ENCODE assay signal across 9 cellular contexts in the genomic region with DNA sequence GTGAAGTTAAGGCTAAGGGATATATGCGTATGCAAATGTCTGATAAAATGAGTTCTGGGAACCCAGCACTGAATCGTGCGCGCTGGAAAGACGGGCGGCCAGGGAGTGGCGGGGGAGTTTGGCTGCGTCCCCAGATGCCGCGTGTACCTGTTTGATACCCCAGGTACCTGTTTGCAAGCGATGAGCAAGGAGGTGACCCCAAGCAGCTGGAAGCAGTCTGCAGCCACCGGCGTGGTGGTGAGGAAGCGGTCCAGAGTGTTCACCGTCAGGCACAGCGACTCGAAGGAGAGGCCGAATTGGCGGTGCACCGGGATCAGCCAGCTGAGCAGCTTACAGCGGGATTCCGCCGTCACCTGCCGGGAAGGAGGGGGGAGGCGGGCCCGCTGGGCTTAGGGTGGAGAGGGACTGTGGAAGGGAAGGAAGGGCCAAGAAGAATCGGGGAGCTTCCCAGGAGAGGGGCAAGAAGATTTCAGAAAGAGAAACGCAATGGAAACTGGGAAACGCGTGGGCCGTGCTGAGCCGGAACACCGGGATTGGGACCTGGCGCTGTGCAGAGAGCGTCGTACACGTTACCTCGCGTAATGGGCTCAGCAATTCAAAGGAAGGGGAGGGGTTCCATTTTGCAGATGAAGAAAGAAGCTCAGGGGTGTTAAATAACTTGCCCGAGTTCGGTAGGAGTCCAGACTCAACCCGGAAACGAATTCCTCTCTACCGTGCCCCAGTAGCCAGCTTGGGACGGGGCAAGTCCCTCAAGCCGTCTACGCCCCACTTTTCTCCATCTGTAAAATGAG. TPM values are rescaled to one million over a fixed set of nuclear protein-coding genes. Genes with fewer than 3 reads are reported as not detected.
DNase-seq lines count a peak whose midpoint lies in the region; ATAC-seq, FAIRE-seq and TF ChIP-seq lines count a peak whose summit lies in the region.
"Had no signal": no experiment of that assay in that cellular context is flagged by ENCODE, and none has a peak within 500 bp of the region (broad histone marks: within the 10 kb centered on the region; RNA-seq: fewer than 3 reads in every experiment).

No MANE protein-coding gene starts in this region.

- TF ChIP-seq CTCF in Panc1 (IDR thresholded peaks at IDR 0.05): no peak
- TF ChIP-seq CTCF in dorsolateral prefrontal cortex (IDR thresholded peaks at IDR 0.05 in 54 of 56, conservative IDR thresholded peaks at IDR 0.05 in 2 of 56; ENCODE audit: low read depth in 1 of 56, partially characterized antibody in 56 of 56): no peak
- no peak for TF ChIP-seq CTCF in mesothelial cell of epicardium (IDR thresholded peaks at IDR 0.05; ENCODE audit: unreplicated experiment)

- no peaks in the 10 kb centered on the region for H3K9me3 ChIP-seq in Panc1 (ENCODE audit: control insufficient read depth, insufficient read depth, low read depth, low read length)

- FAIRE-seq in H54 (lab: Jason Lieb, UNC) (no peak), urothelium cell line (lab: Jason Lieb, UNC) (peak; percentile 42)

- H3K9me3 Mint-ChIP-seq in mesothelial cell of epicardium: no peaks in the 10 kb centered on the region

- in situ Hi-C loops in Panc1 (cut with HindIII; ENCODE audit: low pct_unique_long_range_greater_than_20kb, low sequenced_read_pairs): no loop called here

- TF ChIP-seq POLR2A in H54 (IDR thresholded peaks at IDR 0.05; ENCODE audit: low read depth, low read length): no peak

- peak; percentile 40 for DNase-seq in COR-L47 (lab: John Stamatoyannopoulos, UW)
- peak; percentile 49 for DNase-seq in H54 (ENCODE audit: insufficient read length, low spot score)
- no peak for DNase-seq in Panc1 (ENCODE audit: low read depth, low spot score)
- DNase-seq in dorsolateral prefrontal cortex: peak in 3 of 10 donors; percentile 33 to 63 (median 51)
- DNase-seq in mesothelial cell of epicardium (ENCODE audit: low spot score in 2 of 2, unreplicated experiment in 2 of 2): no peak
- DNase-seq in urothelium cell line (ENCODE audit: low spot score): peak; percentile 51
- no peak for DNase-seq in HuH-7.5 (ENCODE audit: low spot score)

- peaks cover 89% of the 10 kb centered on the region for H3K27me3 Mint-ChIP-seq in mesothelial cell of epicardium (ENCODE audit: low read depth)

- POLR2A ChIA-PET in Panc1 (lab: Charles Lee): interaction anchor here (0.6 kb wide), 1 partner anchor 75 kb away, joined by 3 read pairs; a partner anchor contains a TSS

- H3K27ac ChIP-seq in Panc1 (ENCODE audit: low read length) (peak overlapping the region; percentile 71), dorsolateral prefrontal cortex (peak overlapping the region in 25 of 59 donors; percentile 5 to 83 (median 51))

- no peak overlapping the region for H3K27ac Mint-ChIP-seq in mesothelial cell of epicardium

- no peaks in the 10 kb centered on the region for H3K36me3 Mint-ChIP-seq in mesothelial cell of epicardium

- H3K27me3 ChIP-seq in Panc1 (ENCODE audit: control insufficient read depth, insufficient read depth, low read length) (peaks cover 3% of the 10 kb centered on the region; the same call in 1 of the 2 replicates), dorsolateral prefrontal cortex (peaks cover 0 to 88% (median 70%) of the 10 kb centered on the region in 45 donors)

- H3K4me3 ChIP-seq in Panc1 (ENCODE audit: low read depth in 2 of 2, low read length in 2 of 2) (peak overlapping the region; percentile 60 to 89), dorsolateral prefrontal cortex (peak overlapping the region; percentile 41 to 80 (median 64))

- peaks cover 34% of the 10 kb centered on the region for H3K4me1 Mint-ChIP-seq in mesothelial cell of epicardium

- CTCF ChIA-PET in Panc1 (lab: Charles Lee): interaction anchor here (0.6 to 1.3 kb wide), 4 partner anchors 42 to 957 kb away, joined by 4 to 16 read pairs (median 6); no protein-coding TSS in a partner anchor

- no TSS peak for BruUV-seq in Panc1 (replicated peaks; lab: Mats Ljungman, UMichigan)

- H3K36me3 ChIP-seq in Panc1 (ENCODE audit: control insufficient read depth, insufficient read depth, low read length): no peaks in the 10 kb centered on the region; the same call in 1 of the 2 replicates

- peak; percentile 58 for ATAC-seq in Panc1
- ATAC-seq in HG03521 (IDR thresholded peaks at IDR 0.05; ENCODE audit: unreplicated experiment): no peak

- H3K4me3 Mint-ChIP-seq in mesothelial cell of epicardium: peak overlapping the region; percentile 78

- peaks cover 18% of the 10 kb centered on the region for H3K4me1 ChIP-seq in Panc1 (ENCODE audit: control insufficient read depth, insufficient read depth, low read length)

- intact Hi-C loops in Panc1 (cut with micrococcal nuclease; ENCODE audit: unreplicated experiment): no loop called here
- intact Hi-C loops in dorsolateral prefrontal cortex (cut with DNase I): loop anchor here in 1 of 2 donors (10.0 kb wide), 1 partner anchor 58 kb away; a partner anchor contains a TSS

RNA-seq across cellular contexts. Expression of a gene that starts 1.0 kb away (rescaled TPM):
- total RNA-seq in Panc1 (2021; ENCODE audit: unreplicated experiment): 12.3 TPM
- polyA plus RNA-seq in Panc1 (2012; ENCODE audit: insufficient read length): 20.4 TPM
- 10 to 100 TPM in 22 of 120 experiments, 1 to 10 TPM in 98; 1.1 to 16.6 (median 7.4) TPM for total RNA-seq in dorsolateral prefrontal cortex
- 0.20 to 0.80 TPM (median 0.45 TPM) in 3 replicates for total RNA-seq in mesothelial cell of epicardium
- total RNA-seq: T-helper 1 cell treated with Interleukin-12 subunit alpha and Interleukin-12 subunit beta and Interleukin-4 antibody, amounts not matched to agents 30 ng/mL and 1 ng/mL, for 36 hours had no signal

RNA-seq across cellular contexts. Expression of a gene that starts 5.3 kb away (rescaled TPM):
- total RNA-seq in Panc1 (2021; ENCODE audit: unreplicated experiment): 2.9 TPM
- 2.3 TPM for polyA plus RNA-seq in Panc1 (2012; ENCODE audit: insufficient read length)
- total RNA-seq in dorsolateral prefrontal cortex: 1 to 10 TPM in 4 of 120 experiments, under 1 TPM in 34, not detected in 82; 0.20 to 1.7 (median 0.43) TPM
- not detected in 3 replicates for total RNA-seq in mesothelial cell of epicardium
- total RNA-seq: T-helper 1 cell treated with Interleukin-12 subunit alpha and Interleukin-12 subunit beta and Interleukin-4 antibody, amounts not matched to agents 30 ng/mL and 1 ng/mL, for 36 hours had no signal

RNA-seq across cellular contexts. Expression of a gene that starts 59.4 kb away (rescaled TPM):
- total RNA-seq in Panc1 (2021; ENCODE audit: unreplicated experiment) (0.08 TPM), dorsolateral prefrontal cortex (under 1 TPM in 18 of 120 experiments, not detected in 102; 0.13 to 0.68 (median 0.30) TPM), mesothelial cell of epicardium (0.09 to 0.16 TPM in 2 of 3 replicates, not detected in the other)
- polyA plus RNA-seq in Panc1 (2012; ENCODE audit: insufficient read length): 0.28 TPM

Comparison
In these comparisons a context has a peak if more than half of its experiments do, and no peak if none do; other contexts are left out.
1. DNase-seq: peak in COR-L47 (single experiment), H54 (single experiment) and urothelium cell line (single experiment); none in Panc1 (single experiment), mesothelial cell of epicardium (0 of 2) and HuH-7.5 (single experiment).